In the genomic region with DNA sequence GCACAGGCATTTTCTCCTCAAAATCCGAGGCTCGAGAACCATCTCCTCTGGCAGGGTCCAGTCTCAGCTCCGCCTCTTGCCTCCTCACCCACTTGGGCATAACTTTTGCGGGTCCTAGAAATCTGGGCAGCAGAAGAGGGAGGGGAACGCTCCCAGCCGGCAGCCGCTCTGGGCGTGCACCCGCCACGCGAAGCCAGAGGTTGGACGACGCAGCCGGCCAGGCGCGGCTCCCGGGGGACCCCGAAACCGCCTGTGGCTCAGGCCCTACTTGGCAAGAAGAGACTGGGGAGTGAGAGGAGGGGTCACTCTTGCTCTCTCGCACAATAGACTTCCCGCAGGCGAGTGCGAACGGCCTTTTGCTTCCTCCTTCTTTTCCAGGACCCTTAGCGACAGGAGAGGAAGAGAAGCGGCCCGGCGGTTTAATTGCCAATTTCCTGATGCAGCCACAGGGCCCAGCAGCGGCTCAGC, we compare ENCODE assay signal across 1 cellular context.
TF ChIP-seq lines count a peak whose summit lies in the region.

No MANE protein-coding gene starts in this region.

TF ChIP-seq in HEK293, 187 proteins besides CTCF, POLR2A, EP300 and RAD21 (continued from another document):
- TF ChIP-seq, protein P1, sequence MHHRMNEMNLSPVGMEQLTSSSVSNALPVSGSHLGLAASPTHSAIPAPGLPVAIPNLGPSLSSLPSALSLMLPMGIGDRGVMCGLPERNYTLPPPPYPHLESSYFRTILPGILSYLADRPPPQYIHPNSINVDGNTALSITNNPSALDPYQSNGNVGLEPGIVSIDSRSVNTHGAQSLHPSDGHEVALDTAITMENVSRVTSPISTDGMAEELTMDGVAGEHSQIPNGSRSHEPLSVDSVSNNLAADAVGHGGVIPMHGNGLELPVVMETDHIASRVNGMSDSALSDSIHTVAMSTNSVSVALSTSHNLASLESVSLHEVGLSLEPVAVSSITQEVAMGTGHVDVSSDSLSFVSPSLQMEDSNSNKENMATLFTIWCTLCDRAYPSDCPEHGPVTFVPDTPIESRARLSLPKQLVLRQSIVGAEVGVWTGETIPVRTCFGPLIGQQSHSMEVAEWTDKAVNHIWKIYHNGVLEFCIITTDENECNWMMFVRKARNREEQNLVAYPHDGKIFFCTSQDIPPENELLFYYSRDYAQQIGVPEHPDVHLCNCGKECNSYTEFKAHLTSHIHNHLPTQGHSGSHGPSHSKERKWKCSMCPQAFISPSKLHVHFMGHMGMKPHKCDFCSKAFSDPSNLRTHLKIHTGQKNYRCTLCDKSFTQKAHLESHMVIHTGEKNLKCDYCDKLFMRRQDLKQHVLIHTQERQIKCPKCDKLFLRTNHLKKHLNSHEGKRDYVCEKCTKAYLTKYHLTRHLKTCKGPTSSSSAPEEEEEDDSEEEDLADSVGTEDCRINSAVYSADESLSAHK (tag by site-specific recombination; IDR thresholded peaks at IDR 0.05), result 0 out of 2 replicates have a peak, but pooled peaks have one; percentile 29
- TF ChIP-seq, protein P2, sequence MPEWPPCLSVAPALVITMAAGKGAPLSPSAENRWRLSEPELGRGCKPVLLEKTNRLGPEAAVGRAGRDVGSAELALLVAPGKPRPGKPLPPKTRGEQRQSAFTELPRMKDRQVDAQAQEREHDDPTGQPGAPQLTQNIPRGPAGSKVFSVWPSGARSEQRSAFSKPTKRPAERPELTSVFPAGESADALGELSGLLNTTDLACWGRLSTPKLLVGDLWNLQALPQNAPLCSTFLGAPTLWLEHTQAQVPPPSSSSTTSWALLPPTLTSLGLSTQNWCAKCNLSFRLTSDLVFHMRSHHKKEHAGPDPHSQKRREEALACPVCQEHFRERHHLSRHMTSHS (tag by site-specific recombination; IDR thresholded peaks at IDR 0.05), result no peak
